Comparison of ENCODE assay signal across 12 cellular contexts in the genomic region with DNA sequence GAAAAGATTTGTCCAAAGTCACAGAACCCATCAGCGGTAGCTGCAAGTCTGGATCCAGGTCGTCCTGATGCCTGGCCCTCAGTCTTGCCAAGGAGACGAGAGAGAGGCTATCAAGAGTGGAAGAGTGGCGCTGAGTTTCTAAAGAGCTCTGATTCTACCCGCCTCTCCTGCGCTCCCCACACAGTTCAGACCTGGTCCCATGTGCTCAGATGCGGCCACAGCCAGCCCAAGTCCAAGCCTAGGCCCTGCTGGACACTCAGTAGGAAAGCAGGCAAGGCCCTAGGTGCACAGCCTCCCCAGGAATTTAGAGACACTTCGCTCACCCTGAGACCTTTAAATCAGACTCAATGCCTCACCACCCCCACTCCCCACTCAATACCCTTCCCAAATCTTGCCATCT. TPM values are rescaled to one million over a fixed set of nuclear protein-coding genes. Genes with fewer than 3 reads are reported as not detected.
DNase-seq lines count a peak whose midpoint lies in the region; ATAC-seq and TF ChIP-seq lines count a peak whose summit lies in the region.
"Had no signal": no experiment of that assay in that cellular context is flagged by ENCODE, and none has a peak within 500 bp of the region (broad histone marks: within the 10 kb centered on the region; RNA-seq: fewer than 3 reads in every experiment).

No MANE protein-coding gene starts in this region.

- 65 to 76% methylated on average over 8 of the region's 8 CpGs for WGBS in upper lobe of left lung, 2 donors

- H3K4me1 Mint-ChIP-seq in activated T-cell treated with anti-CD3 and anti-CD28 coated beads, Interleukin-2, amount 50 U/mL, for 72 hours (ENCODE audit: low read depth): peaks cover 59% of the 10 kb centered on the region
- peaks cover 78% of the 10 kb centered on the region for H3K4me1 Mint-ChIP-seq in activated T-cell treated with anti-CD3 and anti-CD28 coated beads, Interleukin-2, amount 50 U/mL, for 4 hours (ENCODE audit: low read depth)
- peaks cover 83% of the 10 kb centered on the region for H3K4me1 Mint-ChIP-seq in endothelial cell (ENCODE audit: unreplicated experiment)

- peak overlapping the region; percentile 2 for H3K27ac Mint-ChIP-seq in activated T-cell treated with anti-CD3 and anti-CD28 coated beads, Interleukin-2, amount 50 U/mL, for 72 hours
- peak overlapping the region; percentile 61 for H3K27ac Mint-ChIP-seq in endothelial cell (ENCODE audit: unreplicated experiment)

- no peak overlapping the region for H3K4me3 Mint-ChIP-seq in activated T-cell treated with anti-CD3 and anti-CD28 coated beads, Interleukin-2, amount 50 U/mL, for 72 hours
- H3K4me3 Mint-ChIP-seq in activated T-cell treated with anti-CD3 and anti-CD28 coated beads, Interleukin-2, amount 50 U/mL, for 4 hours: no peak overlapping the region
- H3K4me3 Mint-ChIP-seq in endothelial cell (ENCODE audit: unreplicated experiment): no peak overlapping the region

- intact Hi-C loops in mucosa of descending colon (cut with DNase I, micrococcal nuclease): no loop called here

- no peak for ATAC-seq in activated T-cell treated with anti-CD3 and anti-CD28 coated beads, Interleukin-2, amount 50 U/mL, for 72 hours (replicated peaks in 1 of 2)
- no peak for ATAC-seq in activated T-cell treated with anti-CD3 and anti-CD28 coated beads, Interleukin-2, amount 50 U/mL, for 4 hours
- ATAC-seq in mucosa of descending colon (no peak), upper lobe of left lung (ENCODE audit: low FRiP score in 2 of 2) (peak in 1 of 2 donors; percentile 53)

- H3K4me3 ChIP-seq in mucosa of descending colon (no peak overlapping the region), upper lobe of left lung (no peak overlapping the region)
- H3K4me3 ChIP-seq: thoracic aorta had no signal

- H3K36me3 Mint-ChIP-seq in activated T-cell treated with anti-CD3 and anti-CD28 coated beads, Interleukin-2, amount 50 U/mL, for 72 hours (ENCODE audit: insufficient read depth in 2 of 2): peaks cover 0 to 12% of the 10 kb centered on the region in 2 donors
- peaks cover 32% of the 10 kb centered on the region for H3K36me3 Mint-ChIP-seq in activated T-cell treated with anti-CD3 and anti-CD28 coated beads, Interleukin-2, amount 50 U/mL, for 4 hours (ENCODE audit: insufficient read depth)
- peaks cover 47% of the 10 kb centered on the region for H3K36me3 Mint-ChIP-seq in endothelial cell (ENCODE audit: low read depth, unreplicated experiment)

- H3K36me3 ChIP-seq in mucosa of descending colon (ENCODE audit: low read depth): no peaks in the 10 kb centered on the region
- peaks cover 0 to 17% (median 6%) of the 10 kb centered on the region in 4 donors for H3K36me3 ChIP-seq in upper lobe of left lung

- peak overlapping the region; percentile 71 to 89 (median 80) for H3K27ac ChIP-seq in upper lobe of left lung

- H3K27me3 ChIP-seq in upper lobe of left lung: no peaks in the 10 kb centered on the region

- TF ChIP-seq CTCF in endothelial cell (IDR thresholded peaks at IDR 0.05; ENCODE audit: unreplicated experiment): no peak
- TF ChIP-seq CTCF in mucosa of descending colon (IDR thresholded peaks at IDR 0.05): no peak
- no peak for TF ChIP-seq CTCF in upper lobe of left lung (IDR thresholded peaks at IDR 0.05)

- no peak for DNase-seq in activated T-cell treated with anti-CD3 and anti-CD28 coated beads, Interleukin-2, amount 50 U/mL, for 72 hours
- DNase-seq in activated T-cell treated with anti-CD3 and anti-CD28 coated beads, Interleukin-2, amount 50 U/mL, for 4 hours: no peak
- DNase-seq in endothelial cell (ENCODE audit: low spot score): no peak
- peak in 2 of 3 donors; percentile 42 to 51 for DNase-seq in mucosa of descending colon
- DNase-seq in upper lobe of left lung: no peak
- no peak for DNase-seq in iPS-NIHi7 (ENCODE audit: extremely low spot score)
- no peak for DNase-seq in DMS53 (lab: John Stamatoyannopoulos, UW)
- no peak for DNase-seq in amniotic stem cell (lab: John Stamatoyannopoulos, UW)
- DNase-seq: activated CD4-positive, alpha-beta T cell treated with anti-CD3 and anti-CD28 coated beads for 48 hours; midbrain; NCI-H1417 had no signal

- no peak for TF ChIP-seq EP300 in upper lobe of left lung (IDR thresholded peaks at IDR 0.05)

- no peaks in the 10 kb centered on the region for H3K9me3 Mint-ChIP-seq in activated T-cell treated with anti-CD3 and anti-CD28 coated beads, Interleukin-2, amount 50 U/mL, for 72 hours
- no peaks in the 10 kb centered on the region for H3K9me3 Mint-ChIP-seq in activated T-cell treated with anti-CD3 and anti-CD28 coated beads, Interleukin-2, amount 50 U/mL, for 4 hours
- H3K9me3 Mint-ChIP-seq in endothelial cell (ENCODE audit: unreplicated experiment): no peaks in the 10 kb centered on the region

- H3K27me3 Mint-ChIP-seq in activated T-cell treated with anti-CD3 and anti-CD28 coated beads, Interleukin-2, amount 50 U/mL, for 72 hours (ENCODE audit: low read depth): no peaks in the 10 kb centered on the region
- no peaks in the 10 kb centered on the region for H3K27me3 Mint-ChIP-seq in activated T-cell treated with anti-CD3 and anti-CD28 coated beads, Interleukin-2, amount 50 U/mL, for 4 hours (ENCODE audit: low read depth)
- H3K27me3 Mint-ChIP-seq in endothelial cell (ENCODE audit: unreplicated experiment): peaks cover 9% of the 10 kb centered on the region

- no peak for TF ChIP-seq POLR2A in upper lobe of left lung (IDR thresholded peaks at IDR 0.05)

- no peaks in the 10 kb centered on the region for H3K9me3 ChIP-seq in mucosa of descending colon
- no peaks in the 10 kb centered on the region for H3K9me3 ChIP-seq in upper lobe of left lung
- H3K9me3 ChIP-seq: thoracic aorta had no signal

- H3K4me1 ChIP-seq in mucosa of descending colon (ENCODE audit: low read depth): peaks cover 70% of the 10 kb centered on the region
- peaks cover 62 to 91% (median 77%) of the 10 kb centered on the region in 4 donors for H3K4me1 ChIP-seq in upper lobe of left lung

RNA-seq across cellular contexts. Expression of a gene that starts 32.4 kb away (rescaled TPM):
- total RNA-seq in activated T-cell treated with anti-CD3 and anti-CD28 coated beads, Interleukin-2, amount 50 U/mL, for 72 hours: 10 to 100 TPM; 54.7 to 56.2 TPM
- total RNA-seq in activated T-cell treated with anti-CD3 and anti-CD28 coated beads, Interleukin-2, amount 50 U/mL, for 4 hours: 10 to 100 TPM; 75.9 to 77.6 (median 76.5) TPM
- total RNA-seq in endothelial cell (ENCODE audit: unreplicated experiment) (36.3 TPM), mucosa of descending colon (10 to 100 TPM; 40.7 to 59.2 (median 45.0) TPM), upper lobe of left lung (10 to 100 TPM; 42.3 to 93.2 (median 69.8) TPM)

RNA-seq across cellular contexts. Expression of a gene that starts 35.3 kb away (rescaled TPM):
- total RNA-seq in activated T-cell treated with anti-CD3 and anti-CD28 coated beads, Interleukin-2, amount 50 U/mL, for 72 hours: 10 to 100 TPM; 84.0 to 87.4 TPM
- total RNA-seq in activated T-cell treated with anti-CD3 and anti-CD28 coated beads, Interleukin-2, amount 50 U/mL, for 4 hours: 10 to 100 TPM; 75.5 to 86.9 (median 80.7) TPM
- total RNA-seq in endothelial cell (ENCODE audit: unreplicated experiment): 202 TPM
- total RNA-seq in mucosa of descending colon: 10 to 100 TPM; 49.2 to 94.0 (median 53.7) TPM
- 100 to 1,000 TPM in 5 of 6 donors, 10 to 100 TPM in 1; 94.7 to 436 (median 163) TPM for total RNA-seq in upper lobe of left lung

Comparison
In these comparisons a context has a peak if more than half of its experiments do, and no peak if none do; other contexts are left out.
1. DNase-seq: peak in mucosa of descending colon (2 of 3); none in activated T-cell treated with anti-CD3 and anti-CD28 coated beads, Interleukin-2, amount 50 U/mL, for 72 hours (0 of 2), activated T-cell treated with anti-CD3 and anti-CD28 coated beads, Interleukin-2, amount 50 U/mL, for 4 hours (single experiment), endothelial cell (single experiment), upper lobe of left lung (0 of 2), iPS-NIHi7 (single experiment), DMS53 (single experiment) and amniotic stem cell (single experiment).